Comparison of ENCODE assay signal across 7 cellular contexts in genomic region chr1:156291226-156292061, GRCh38. TPM values are rescaled to one million over a fixed set of nuclear protein-coding genes. Genes with fewer than 3 reads are reported as not detected.
DNase-seq lines count a peak whose midpoint lies in the region; ATAC-seq lines count a peak whose summit lies in the region.
"Had no signal": no experiment of that assay in that cellular context is flagged by ENCODE, and none has a peak within 500 bp of the region (broad histone marks: within the 10 kb centered on the region; RNA-seq: fewer than 3 reads in every experiment).

No MANE protein-coding gene starts in this region.

- DNase-seq in GOT3 (lab: John Stamatoyannopoulos, UW) (peak; percentile 78), SW480 (ENCODE audit: low spot score) (peak; percentile 81), Right ventricle myocardium superior (peak; percentile 96), sciatic nerve (ENCODE audit: low spot score) (peak; percentile 94), NCI-H446 (lab: John Stamatoyannopoulos, UW) (no peak)

- ATAC-seq in Right ventricle myocardium superior (ENCODE audit: poor library complexity), result peak; percentile 95
- ATAC-seq in sciatic nerve, result peak; percentile 97
- ATAC-seq in HG03520 (IDR thresholded peaks at IDR 0.05; ENCODE audit: unreplicated experiment), result no peak

- intact Hi-C loops in Right ventricle myocardium superior (cut with DNase I), result no loop called here
- intact Hi-C loops in sciatic nerve (cut with DNase I), result no loop called here

RNA-seq across cellular contexts. Expression of gene GLMP, which starts 4.0 kb away (rescaled TPM):
- total RNA-seq in Right ventricle myocardium superior (14.1 TPM), sciatic nerve (39.0 TPM)

RNA-seq across cellular contexts. Expression of gene TMEM79, which starts 7.3 kb away (rescaled TPM):
- total RNA-seq in Right ventricle myocardium superior, result 1.3 TPM
- total RNA-seq in sciatic nerve, result 3.1 TPM

RNA-seq across cellular contexts. Expression of gene VHLL, which starts 7.7 kb away (rescaled TPM):
- total RNA-seq in Right ventricle myocardium superior (not detected), sciatic nerve (not detected)
- total RNA-seq: glomerular endothelial cell had no signal

RNA-seq across cellular contexts. Expression of gene SMG5, which starts 8.8 kb away (rescaled TPM):
- 82.4 TPM for total RNA-seq in Right ventricle myocardium superior
- total RNA-seq in sciatic nerve, result 64.0 TPM

RNA-seq across cellular contexts. Expression of gene PAQR6, which starts 43.6 kb away (rescaled TPM):
- total RNA-seq in Right ventricle myocardium superior (0.51 TPM), sciatic nerve (48.9 TPM)

Comparison
In these comparisons a context has a peak if more than half of its experiments do, and no peak if none do; other contexts are left out.
1. DNase-seq: peak in GOT3 (single experiment), SW480 (single experiment), Right ventricle myocardium superior (single experiment) and sciatic nerve (single experiment); none in NCI-H446 (0 of 2).